19 cellular contexts compared by ENCODE assay signal in the genomic region with DNA sequence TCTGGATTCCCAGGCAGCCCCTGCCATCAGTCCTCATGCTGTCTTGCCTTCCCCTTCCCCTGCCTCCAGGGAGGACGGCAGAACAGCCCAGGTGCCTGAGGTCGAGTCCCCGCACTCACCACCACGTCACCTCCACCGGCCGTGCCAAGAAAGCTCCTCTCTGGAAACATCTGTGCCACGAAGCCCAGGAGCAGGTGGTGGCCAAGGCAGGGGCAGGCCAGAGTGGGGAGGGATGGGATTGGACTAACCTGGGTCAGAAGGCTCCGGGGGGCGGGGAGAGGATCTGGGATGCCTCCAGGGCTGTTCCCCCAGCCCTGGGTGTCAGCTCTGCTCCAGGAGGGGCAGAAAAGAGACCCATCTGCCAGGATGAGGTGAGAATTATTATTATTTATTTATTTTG.
DNase-seq lines count a peak whose midpoint lies in the region; ATAC-seq and TF ChIP-seq lines count a peak whose summit lies in the region.
"Had no signal": no experiment of that assay in that cellular context is flagged by ENCODE, and none has a peak within 500 bp of the region (broad histone marks: within the 10 kb centered on the region; RNA-seq: fewer than 3 reads in every experiment).

No MANE protein-coding gene starts in this region.

- no peak for TF ChIP-seq CTCF in WERI-Rb-1 (IDR thresholded peaks at IDR 0.05; ENCODE audit: low read depth, low read length)

- H3K36me3 ChIP-seq in BLaER1 (no peaks in the 10 kb centered on the region), WERI-Rb-1 (no peaks in the 10 kb centered on the region)

- ATAC-seq in HG03095 (IDR thresholded peaks at IDR 0.05; ENCODE audit: unreplicated experiment): no peak
- no peak for ATAC-seq in HG02885 (IDR thresholded peaks at IDR 0.05; ENCODE audit: poor library complexity, unreplicated experiment)
- ATAC-seq: GM12878, T-cell had no signal

- H3K4me3 ChIP-seq in BLaER1 (peak overlapping the region; percentile 43; the same call in 1 of the 2 replicates), WERI-Rb-1 (ENCODE audit: low read depth, low read length) (no peak overlapping the region)
- H3K4me3 ChIP-seq: GM12878 had no signal

- H3K27ac ChIP-seq in BLaER1: peak overlapping the region; percentile 91
- H3K27ac ChIP-seq in WERI-Rb-1: peak overlapping the region; percentile 24; the same call in 1 of the 2 replicates
- H3K27ac ChIP-seq: KMS-11 had no signal

- H3K27me3 ChIP-seq in BLaER1 (no peaks in the 10 kb centered on the region), WERI-Rb-1 (ENCODE audit: insufficient read depth, low read depth, severe bottlenecking) (no peaks in the 10 kb centered on the region)

- DNase-seq in DMS53 (lab: John Stamatoyannopoulos, UW): peak; percentile 47
- DNase-seq in DMS53 treated with DMSO at 0.1 percent for 48 hours (lab: John Stamatoyannopoulos, UW; ENCODE audit: unreplicated experiment): no peak
- peak; percentile 66 for DNase-seq in NCI-H2196 treated with DMSO at 0.1 percent for 48 hours (lab: John Stamatoyannopoulos, UW; ENCODE audit: unreplicated experiment)
- DNase-seq in WERI-Rb-1: peak; percentile 51
- DNase-seq: 8988T, AML-193, DMS79 treated with DMSO at 0.1 percent for 48 hours, H9, IMR-90, MV-4-11, NCI-H1417, NCI-H1694 treated with DMSO at 0.1 percent for 48 hours, NCI-H748 treated with DMSO at 0.1 percent for 48 hours, T-cell had no signal

- H4K20me1 ChIP-seq in BLaER1: no peaks in the 10 kb centered on the region

- H3K9me3 ChIP-seq in BLaER1: no peaks in the 10 kb centered on the region
- H3K9me3 ChIP-seq in WERI-Rb-1 (ENCODE audit: severe bottlenecking): no peaks in the 10 kb centered on the region

- H3K4me1 ChIP-seq in BLaER1: peaks cover 85% of the 10 kb centered on the region

- H3K9ac ChIP-seq in BLaER1: peak overlapping the region; percentile 71
- H3K9ac ChIP-seq: KMS-11 had no signal

- peak overlapping the region; percentile 87 for H3K4me2 ChIP-seq in BLaER1
- H3K4me2 ChIP-seq: KMS-11 had no signal
